Comparison of ENCODE assay signal across 22 cellular contexts in genomic region chr3:73656241-73656890, GRCh38. TPM values are rescaled to one million over a fixed set of nuclear protein-coding genes. Genes with fewer than 3 reads are reported as not detected.
DNase-seq lines count a peak whose midpoint lies in the region; TF ChIP-seq lines count a peak whose summit lies in the region.
"Had no signal": no experiment of that assay in that cellular context is flagged by ENCODE, and none has a peak within 500 bp of the region (broad histone marks: within the 10 kb centered on the region; RNA-seq: fewer than 3 reads in every experiment).

No MANE protein-coding gene starts in this region.

- H3K4me2 ChIP-seq in BLaER1: peak overlapping the region; percentile 73
- H3K4me2 ChIP-seq in trophoblast cell (ENCODE audit: low read length): no peak overlapping the region

- H2BK12ac ChIP-seq in trophoblast cell (ENCODE audit: low read length): no peak overlapping the region

- H3K9ac ChIP-seq in BLaER1: no peak overlapping the region
- H3K9ac ChIP-seq in trophoblast cell (ENCODE audit: low read length): no peak overlapping the region

- H2BK120ac ChIP-seq in trophoblast cell (ENCODE audit: insufficient read depth, low read length, poor library complexity): no peak overlapping the region

- H3K27me3 ChIP-seq in BLaER1 (no peaks in the 10 kb centered on the region), trophoblast cell (ENCODE audit: insufficient read depth, low read length) (no peaks in the 10 kb centered on the region)
- H3K27me3 ChIP-seq: body of pancreas, colonic mucosa, MG63, neutrophil, vagina had no signal

- in situ Hi-C loops in GM13976 (cut with MboI; ENCODE audit: low sequenced_read_pairs, unreplicated experiment): no loop called here

- H3K27ac ChIP-seq in BLaER1 (peak overlapping the region; percentile 28; the same call in 1 of the 2 replicates), trophoblast cell (ENCODE audit: low read depth, low read length) (no peak overlapping the region)
- H3K27ac ChIP-seq: body of pancreas, colonic mucosa, neutrophil, vagina had no signal

- H3K9me3 ChIP-seq in BLaER1 (peaks cover 11% of the 10 kb centered on the region), trophoblast cell (ENCODE audit: insufficient read depth, low read depth, low read length) (no peaks in the 10 kb centered on the region)
- H3K9me3 ChIP-seq: body of pancreas, colonic mucosa, MG63, neutrophil, vagina had no signal

- peaks cover 57% of the 10 kb centered on the region for H3K4me1 ChIP-seq in BLaER1
- peaks cover 2 to 5% of the 10 kb centered on the region in 2 experiments for H3K4me1 ChIP-seq in trophoblast cell (ENCODE audit: control insufficient read depth in 1 of 2, insufficient read depth in 2 of 2, low read length in 2 of 2)
- H3K4me1 ChIP-seq: body of pancreas, colonic mucosa had no signal

- H4K91ac ChIP-seq in trophoblast cell (ENCODE audit: low read depth, low read length): no peak overlapping the region

- H3K18ac ChIP-seq in trophoblast cell (ENCODE audit: low read length): no peak overlapping the region

- no peaks in the 10 kb centered on the region for H3K36me3 Mint-ChIP-seq in endothelial cell (ENCODE audit: low read depth, unreplicated experiment)
- H3K36me3 Mint-ChIP-seq: CD8-positive, alpha-beta memory T cell had no signal

- no peak overlapping the region for H3K23ac ChIP-seq in trophoblast cell (ENCODE audit: low read length)

- no peak overlapping the region for H2BK5ac ChIP-seq in trophoblast cell (ENCODE audit: low read depth, low read length, poor library complexity)

- TF ChIP-seq CTCF in endothelial cell (IDR thresholded peaks at IDR 0.05; ENCODE audit: unreplicated experiment): no peak
- no peak for TF ChIP-seq CTCF in GM13976 (IDR thresholded peaks at IDR 0.05; ENCODE audit: borderline replicate concordance, control extremely low read depth, extremely low read depth, insufficient read depth, missing control alignments)

- H3K27me3 Mint-ChIP-seq in endothelial cell (ENCODE audit: unreplicated experiment): no peaks in the 10 kb centered on the region
- H3K27me3 Mint-ChIP-seq: CD8-positive, alpha-beta memory T cell had no signal

- no peak overlapping the region for H3K14ac ChIP-seq in trophoblast cell (ENCODE audit: low read length)

- WGBS in trophoblast cell (ENCODE audit: extremely low coverage, insufficient coverage, insufficient read length): no CpG with 5 or more reads among the region's 4 CpGs

- H3K4ac ChIP-seq in trophoblast cell (ENCODE audit: low read depth, low read length): no peak overlapping the region

- H4K20me1 ChIP-seq in BLaER1: no peaks in the 10 kb centered on the region

- H2AK5ac ChIP-seq in trophoblast cell (ENCODE audit: low read length): no peak overlapping the region

- H2AFZ ChIP-seq in trophoblast cell (ENCODE audit: insufficient read depth, low read length, poor library complexity): no peak overlapping the region

- no peaks in the 10 kb centered on the region for H3K4me1 Mint-ChIP-seq in endothelial cell (ENCODE audit: unreplicated experiment)
- H3K4me1 Mint-ChIP-seq: CD8-positive, alpha-beta memory T cell had no signal

- no peaks in the 10 kb centered on the region for H3K79me1 ChIP-seq in trophoblast cell (ENCODE audit: low read length)

- no peak overlapping the region for H3K4me3 Mint-ChIP-seq in endothelial cell (ENCODE audit: unreplicated experiment)
- H3K4me3 Mint-ChIP-seq: activated naive CD4-positive, alpha-beta T cell treated with anti-CD3 and anti-CD28 coated beads for 36 hours; CD8-positive, alpha-beta memory T cell had no signal

- H3K27ac Mint-ChIP-seq in endothelial cell (ENCODE audit: unreplicated experiment): no peak overlapping the region
- H3K27ac Mint-ChIP-seq: activated naive CD4-positive, alpha-beta T cell treated with anti-CD3 and anti-CD28 coated beads for 36 hours; CD8-positive, alpha-beta memory T cell had no signal

- DNase-seq in M059J (ENCODE audit: low read depth) (peak; percentile 43), dedifferentiated amniotic fluid mesenchymal stem cell (ENCODE audit: extremely low spot score) (peak; percentile 53), trophoblast cell (peak; percentile 61 to 83), Kasumi-1 (lab: John Stamatoyannopoulos, UW) (no peak), endothelial cell (ENCODE audit: low spot score) (no peak), GM13976 (ENCODE audit: low spot score) (no peak), pons (ENCODE audit: low spot score) (no peak)
- DNase-seq: ACHN; activated naive CD4-positive, alpha-beta T cell treated with anti-CD3 and anti-CD28 coated beads for 36 hours; activated T-cell treated with anti-CD3 and anti-CD28 coated beads, Interleukin-2, amount 50 U/mL, for 48 hours; body of pancreas; CD8-positive, alpha-beta memory T cell; colonic mucosa; DND-41; MG63; NCI-H1436; NCI-H526; stimulated activated CD8-positive, alpha-beta memory T cell treated with anti-CD3 and anti-CD28 coated beads, Interleukin-4, amount 100 ng/mL, for 48 hours had no signal

- H3K4me3 ChIP-seq in BLaER1 (no peak overlapping the region), trophoblast cell (ENCODE audit: low read depth, low read length) (no peak overlapping the region)
- H3K4me3 ChIP-seq: body of pancreas, colonic mucosa, MG63, vagina had no signal

- no peaks in the 10 kb centered on the region for H3K79me2 ChIP-seq in trophoblast cell (ENCODE audit: control insufficient read depth, insufficient read depth, low read length, poor library complexity)

- no peaks in the 10 kb centered on the region for H3K9me3 Mint-ChIP-seq in endothelial cell (ENCODE audit: unreplicated experiment)
- H3K9me3 Mint-ChIP-seq: activated naive CD4-positive, alpha-beta T cell treated with anti-CD3 and anti-CD28 coated beads for 36 hours had no signal

- no peak overlapping the region for H4K12ac ChIP-seq in trophoblast cell (ENCODE audit: low read depth, low read length)

- H4K8ac ChIP-seq in trophoblast cell (ENCODE audit: low read depth, low read length): no peak overlapping the region

- H3K36me3 ChIP-seq in BLaER1 (no peaks in the 10 kb centered on the region), trophoblast cell (ENCODE audit: control insufficient read depth in 1 of 2, insufficient read depth in 2 of 2, low read length in 2 of 2) (no peaks in the 10 kb centered on the region)
- H3K36me3 ChIP-seq: colonic mucosa, MG63, neutrophil, vagina had no signal

RNA-seq across cellular contexts. Expression of gene PDZRN3, which starts 31.6 kb away (rescaled TPM):
- total RNA-seq in M059J (2014; rRNA removed; shearing (Covaris generic)): 1.7 and 1.9 TPM in 2 replicates
- polyA plus RNA-seq in trophoblast cell (2013): 32.0 and 35.4 TPM in 2 replicates
- total RNA-seq in endothelial cell (ENCODE audit: unreplicated experiment): 1.3 TPM
- total RNA-seq: activated CD8-positive, alpha-beta memory T cell treated with anti-CD3 and anti-CD28 coated beads for 36 hours; activated naive CD4-positive, alpha-beta T cell treated with anti-CD3 and anti-CD28 coated beads for 36 hours; CD8-positive, alpha-beta memory T cell had no signal
- polyA plus RNA-seq: CD8-positive, alpha-beta memory T cell had no signal

Comparison
In these comparisons a context has a peak if more than half of its experiments do, and no peak if none do; other contexts are left out.
1. DNase-seq: peak in M059J (single experiment), dedifferentiated amniotic fluid mesenchymal stem cell (single experiment) and trophoblast cell (2 of 2); none in Kasumi-1 (0 of 2), endothelial cell (single experiment), GM13976 (single experiment) and pons (single experiment).